ENCODE assay signal across 1 cellular context in genomic region chr20:64039293-64040160, GRCh38.
TF ChIP-seq lines count a peak whose summit lies in the region.

No MANE protein-coding gene starts in this region.

TF ChIP-seq in HepG2, 621 proteins besides CTCF, POLR2A, EP300 and RAD21 (continues in another document):
- TF ChIP-seq MED13 (CRISPR knock-in tag; IDR thresholded peaks at IDR 0.05) (no peak), PHF21A (CRISPR knock-in tag; IDR thresholded peaks at IDR 0.05) (no peak), ETS1 (CRISPR knock-in tag; IDR thresholded peaks at IDR 0.05) (no peak), SRSF9 (IDR thresholded peaks at IDR 0.05; ENCODE audit: borderline replicate concordance, insufficient read depth, low read depth, low read length, poor library complexity, severe bottlenecking) (no peak), DNMT1 (CRISPR knock-in tag; IDR thresholded peaks at IDR 0.05) (no peak), ZNF260 (CRISPR knock-in tag; IDR thresholded peaks at IDR 0.05; ENCODE audit: borderline replicate concordance, low read depth) (no peak), KMT2B (CRISPR knock-in tag; IDR thresholded peaks at IDR 0.05) (no peak), ZNF33B (CRISPR knock-in tag; IDR thresholded peaks at IDR 0.05) (peak; percentile 45; the same call in 1 of the 2 replicates), HES4 (CRISPR knock-in tag; IDR thresholded peaks at IDR 0.05; ENCODE audit: borderline replicate concordance) (peak; percentile 49; the same call in 1 of the 2 replicates), MYC (CRISPR knock-in tag; IDR thresholded peaks at IDR 0.05; ENCODE audit: borderline replicate concordance) (peak; percentile 31; the same call in 1 of the 2 replicates), ZNF614 (CRISPR knock-in tag; IDR thresholded peaks at IDR 0.05; ENCODE audit: borderline replicate concordance) (no peak; the same call in 1 of the 2 replicates), ZNF224 (CRISPR knock-in tag; IDR thresholded peaks at IDR 0.05) (no peak), KDM3A (CRISPR knock-in tag; IDR thresholded peaks at IDR 0.05; ENCODE audit: low read depth) (no peak; the same call in 1 of the 2 replicates), ZSCAN25 (CRISPR knock-in tag; IDR thresholded peaks at IDR 0.05) (no peak), ZNF616 (CRISPR knock-in tag; IDR thresholded peaks at IDR 0.05; ENCODE audit: low read depth) (no peak), ZFX (CRISPR knock-in tag; IDR thresholded peaks at IDR 0.05; ENCODE audit: low read depth) (0 out of 2 replicates have a peak, but pooled peaks have one; percentile 3), PATZ1 (CRISPR knock-in tag; IDR thresholded peaks at IDR 0.05) (no peak; the same call in 1 of the 2 replicates), THRA (CRISPR knock-in tag; IDR thresholded peaks at IDR 0.05; ENCODE audit: borderline replicate concordance) (peak; percentile 32; the same call in 1 of the 2 replicates), ZNF572 (CRISPR knock-in tag; IDR thresholded peaks at IDR 0.05) (no peak), MLX (CRISPR knock-in tag; IDR thresholded peaks at IDR 0.05) (no peak), RFX1 (IDR thresholded peaks at IDR 0.05) (no peak), PLRG1 (conservative IDR thresholded peaks at IDR 0.05) (no peak), SP2 (CRISPR knock-in tag; IDR thresholded peaks at IDR 0.05) (no peak), ZNF556 (CRISPR knock-in tag; IDR thresholded peaks at IDR 0.05; ENCODE audit: borderline replicate concordance) (0 out of 2 replicates have a peak, but pooled peaks have one; percentile 8), ZNF335 (CRISPR knock-in tag; IDR thresholded peaks at IDR 0.05) (no peak), GMEB1 (CRISPR knock-in tag; IDR thresholded peaks at IDR 0.05; ENCODE audit: borderline replicate concordance) (0 out of 2 replicates have a peak, but pooled peaks have one; percentile 42), ZNF580 (CRISPR knock-in tag; IDR thresholded peaks at IDR 0.05; ENCODE audit: borderline replicate concordance, low read depth) (no peak), SIX4 (CRISPR knock-in tag; IDR thresholded peaks at IDR 0.05) (no peak), NKX3-1 (CRISPR knock-in tag; IDR thresholded peaks at IDR 0.05) (no peak), AGO1 (IDR thresholded peaks at IDR 0.05; ENCODE audit: low read depth, low read length, poor library complexity, severe bottlenecking) (peak; percentile 20), IRF9 (CRISPR knock-in tag; IDR thresholded peaks at IDR 0.05; ENCODE audit: borderline replicate concordance) (no peak), ZBED4 (CRISPR knock-in tag; IDR thresholded peaks at IDR 0.05; ENCODE audit: borderline replicate concordance) (peak; percentile 27; the same call in 1 of the 2 replicates), GATAD2A (CRISPR knock-in tag; IDR thresholded peaks at IDR 0.05) (peak; percentile 9; the same call in 1 of the 2 replicates), ZKSCAN8 (CRISPR knock-in tag; IDR thresholded peaks at IDR 0.05; ENCODE audit: borderline replicate concordance) (no peak), PREB (CRISPR knock-in tag; IDR thresholded peaks at IDR 0.05) (no peak), NONO (IDR thresholded peaks at IDR 0.05) (no peak), NONO (CRISPR knock-in tag; conservative IDR thresholded peaks at IDR 0.05) (peak; percentile 46), ZNF570 (CRISPR knock-in tag; IDR thresholded peaks at IDR 0.05; ENCODE audit: borderline replicate concordance) (no peak), ZNF709 (CRISPR knock-in tag; IDR thresholded peaks at IDR 0.05) (peak; percentile 65; the same call in 1 of the 2 replicates), DRAP1 (CRISPR knock-in tag; IDR thresholded peaks at IDR 0.05) (peak; percentile 29; the same call in 1 of the 2 replicates), SAP130 (CRISPR knock-in tag; IDR thresholded peaks at IDR 0.05; ENCODE audit: low read depth) (peak; percentile 14; the same call in 1 of the 2 replicates), ZNF552 (CRISPR knock-in tag; IDR thresholded peaks at IDR 0.05; ENCODE audit: borderline replicate concordance) (0 out of 2 replicates have a peak, but pooled peaks have one; percentile 5), ZNF704 (CRISPR knock-in tag; IDR thresholded peaks at IDR 0.05; ENCODE audit: borderline replicate concordance) (no peak), CSRNP1 (CRISPR knock-in tag; IDR thresholded peaks at IDR 0.05) (0 out of 2 replicates have a peak, but pooled peaks have one; percentile 9), ZNF749 (CRISPR knock-in tag; IDR thresholded peaks at IDR 0.05; ENCODE audit: borderline replicate concordance) (0 out of 2 replicates have a peak, but pooled peaks have one; percentile 68)
